In genomic region chr1:87684786-87685185, GRCh38 we compare ENCODE assay signal across 9 cellular contexts.
A peak's percentile ranks its signal among the peaks of the same experiment; 100 is the strongest.
DNase-seq lines count a peak whose midpoint lies in the region; ATAC-seq and TF ChIP-seq lines count a peak whose summit lies in the region.
"Had no signal": no experiment of that assay in that cellular context is flagged by ENCODE, and none has a peak within 500 bp of the region (broad histone marks: within the 10 kb centered on the region; RNA-seq: fewer than 3 reads in every experiment).

No MANE protein-coding gene starts in this region.

- peak overlapping the region; percentile 48 for H3K4me3 Mint-ChIP-seq in WTC11

- H4K91ac ChIP-seq in IMR-90 (ENCODE audit: insufficient read depth, low read depth, low read length) = 0 out of 2 replicates have a peak overlapping the region, but pooled peaks have one; percentile 92

- H3K36me3 Mint-ChIP-seq in WTC11 = peaks cover 3% of the 10 kb centered on the region; the same call in 1 of the 2 replicates

- H3K4me1 Mint-ChIP-seq in WTC11 = peaks cover 49% of the 10 kb centered on the region

- H3K27ac ChIP-seq in IMR-90 (ENCODE audit: insufficient read depth, low read length) (peak overlapping the region; percentile 39; the same call in 1 of the 2 replicates), stomach (peak overlapping the region; percentile 65 to 83 (median 79)), Karpas-422 (ENCODE audit: low read length) (no peak overlapping the region)

- H3K4me3 ChIP-seq in IMR-90 (ENCODE audit: insufficient read depth, low read depth, low read length) (peak overlapping the region; percentile 89; the same call in 1 of the 2 replicates), stomach (peak overlapping the region; percentile 39 to 49 (median 47)), Karpas-422 (ENCODE audit: low read length) (no peak overlapping the region)

- peak overlapping the region; percentile 95 for H2BK120ac ChIP-seq in IMR-90 (ENCODE audit: low read depth, low read length)

- H2AFZ ChIP-seq in IMR-90 (replicated peaks; ENCODE audit: low read length, poor library complexity) = peak overlapping the region; percentile 60
- no peak overlapping the region for H2AFZ ChIP-seq in Karpas-422 (ENCODE audit: low read length)

- H3K9ac ChIP-seq in IMR-90 (ENCODE audit: low read depth, low read length) (peak overlapping the region; percentile 97; the same call in 1 of the 2 replicates), Karpas-422 (ENCODE audit: low read length) (no peak overlapping the region)

- H3K36me3 ChIP-seq in IMR-90 (ENCODE audit: control insufficient read depth, insufficient read depth, low read length) = no peaks in the 10 kb centered on the region
- no peaks in the 10 kb centered on the region for H3K36me3 ChIP-seq in stomach
- H3K36me3 ChIP-seq in Karpas-422 (ENCODE audit: insufficient read depth, low read length) = no peaks in the 10 kb centered on the region

- H3K14ac ChIP-seq in IMR-90 (replicated peaks; ENCODE audit: low read depth, low read length) = peak overlapping the region; percentile 89

- no peak overlapping the region for H2AK5ac ChIP-seq in IMR-90 (ENCODE audit: low read depth, low read length)

- peaks cover 44% of the 10 kb centered on the region for H3K27me3 Mint-ChIP-seq in WTC11 (ENCODE audit: low read depth)

- H3K23ac ChIP-seq in IMR-90 (ENCODE audit: low read depth, low read length) = peak overlapping the region; percentile 93; the same call in 1 of the 2 replicates

- peak overlapping the region; percentile 97 for H3K4me2 ChIP-seq in IMR-90 (ENCODE audit: low read depth, low read length)
- H3K4me2 ChIP-seq in Karpas-422 (ENCODE audit: low read depth, low read length, poor library complexity, severe bottlenecking) = no peak overlapping the region

- H3K9me1 ChIP-seq in IMR-90 (ENCODE audit: insufficient read depth, low read length) = no peaks in the 10 kb centered on the region; the same call in 1 of the 2 replicates

- H2BK5ac ChIP-seq in IMR-90 (ENCODE audit: low read depth, low read length, poor library complexity, severe bottlenecking) = peak overlapping the region; percentile 81

- H4K5ac ChIP-seq in IMR-90 (ENCODE audit: low read depth, low read length) = peak overlapping the region; percentile 99; the same call in 1 of the 2 replicates

- H4K20me1 ChIP-seq in IMR-90 (ENCODE audit: insufficient read depth, low read length) (no peaks in the 10 kb centered on the region), Karpas-422 (ENCODE audit: insufficient read depth, low read depth, low read length) (no peaks in the 10 kb centered on the region)

- no peak for TF ChIP-seq EP300 in stomach (IDR thresholded peaks at IDR 0.05)

- no peak; the same call in 1 of the 2 replicates for TF ChIP-seq RAD21 in IMR-90 (IDR thresholded peaks at IDR 0.05; ENCODE audit: low read length)

- H3K9me3 Mint-ChIP-seq in WTC11 = peaks cover 8% of the 10 kb centered on the region

- POLR2A ChIA-PET in IMR-90 (lab: Charles Lee; ENCODE audit: unreplicated experiment) (interaction anchor here (0.8 kb wide), 1 partner anchor 354 kb away, joined by 3 read pairs; no protein-coding TSS in a partner anchor), WTC11 (lab: Charles Lee) (no interaction called here)

- TF ChIP-seq POLR2A in IMR-90 (IDR thresholded peaks at IDR 0.05; ENCODE audit: low read depth, low read length) (no peak), stomach (IDR thresholded peaks at IDR 0.05) (no peak)

- dilution Hi-C loops in IMR-90 (cut with HindIII; ENCODE audit: low sequenced_read_pairs, unreplicated experiment) = no loop called here

- peaks cover 10% of the 10 kb centered on the region for H3K4me1 ChIP-seq in IMR-90 (ENCODE audit: control insufficient read depth, insufficient read depth, low read length)
- peaks cover 6 to 57% (median 28%) of the 10 kb centered on the region in 4 donors for H3K4me1 ChIP-seq in stomach
- H3K4me1 ChIP-seq in Karpas-422 (ENCODE audit: low read length) = no peaks in the 10 kb centered on the region

- H3K4ac ChIP-seq in IMR-90 (ENCODE audit: low read depth, low read length) = peak overlapping the region; percentile 89; the same call in 1 of the 2 replicates

- intact Hi-C loops in IMR-90 (cut with micrococcal nuclease) = loop anchor here (2.0 to 5.0 kb wide), 2 partner anchors 268 to 354 kb away; no protein-coding TSS in a partner anchor
- intact Hi-C loops in stomach (cut with DNase I; ENCODE audit: low total_unique reads) = no loop called here

- H3K79me1 ChIP-seq in IMR-90 (ENCODE audit: low read depth in 1 of 2, low read length in 2 of 2) = no peaks in the 10 kb centered on the region

- H4K8ac ChIP-seq in IMR-90 (ENCODE audit: low read depth in 2 of 2, low read length in 2 of 2) = peak overlapping the region; percentile 79 to 92; a peak in 3 of 4 replicates

- peak overlapping the region; percentile 12; the same call in 1 of the 2 replicates for H2BK20ac ChIP-seq in IMR-90 (ENCODE audit: low read depth, low read length)

- H3K27me3 ChIP-seq in IMR-90 (ENCODE audit: control insufficient read depth, insufficient read depth, low read length) (no peaks in the 10 kb centered on the region), stomach (no peaks in the 10 kb centered on the region), Karpas-422 (ENCODE audit: low read length) (no peaks in the 10 kb centered on the region)

- H2AK9ac ChIP-seq in IMR-90 (replicated peaks; ENCODE audit: low read depth, low read length, poor library complexity) = no peak overlapping the region

- H3K18ac ChIP-seq in IMR-90 (ENCODE audit: low read depth, low read length) = peak overlapping the region; percentile 99

- WGBS in IMR-90 (ENCODE audit: extremely low coverage in 2 of 2, insufficient read length in 1 of 2), 2 experiments = no CpG with 5 or more reads among the region's 6 CpGs
- 8 to 30% (median 18%) methylated on average over 6 of the region's 6 CpGs for WGBS in stomach, 5 donors

- CTCF ChIA-PET in IMR-90 (lab: Yijun Ruan, JAX) (interaction anchor here (1.6 kb wide), 1 partner anchor 269 kb away, joined by 4 read pairs; no protein-coding TSS in a partner anchor), WTC11 (lab: Charles Lee) (interaction anchor here (0.9 to 1.4 kb wide), 2 partner anchors 270 to 377 kb away, joined by 3 to 5 read pairs; no protein-coding TSS in a partner anchor)

- no peaks in the 10 kb centered on the region for H3K79me2 ChIP-seq in Karpas-422 (ENCODE audit: low read length)

- no peaks in the 10 kb centered on the region for H3K9me2 ChIP-seq in Karpas-422 (replicated peaks; ENCODE audit: insufficient read depth, low read length)

- peak overlapping the region; percentile 76; the same call in 1 of the 2 replicates for H3K56ac ChIP-seq in IMR-90 (ENCODE audit: extremely low read depth, insufficient read depth, low read length)

- no peak for TF ChIP-seq CTCF in IMR-90 (conservative IDR thresholded peaks at IDR 0.05; ENCODE audit: low read depth, low read length)
- no peak for TF ChIP-seq CTCF in WTC11 (IDR thresholded peaks at IDR 0.05)
- TF ChIP-seq CTCF in stomach (IDR thresholded peaks at IDR 0.05) = no peak

- no peaks in the 10 kb centered on the region for H3K9me3 ChIP-seq in IMR-90 (ENCODE audit: control insufficient read depth, insufficient read depth, low read length)
- no peaks in the 10 kb centered on the region for H3K9me3 ChIP-seq in stomach
- no peaks in the 10 kb centered on the region for H3K9me3 ChIP-seq in Karpas-422 (ENCODE audit: low read length)

- no TSS peak for BruUV-seq in IMR-90 (replicated peaks; lab: Mats Ljungman, UMichigan)

- peak; percentile 72 for ATAC-seq in IMR-90 (ENCODE audit: low read depth)
- ATAC-seq in WTC11 = peak; percentile 13; the same call in 1 of the 2 replicates
- ATAC-seq: HCT116 had no signal

- DNase-seq in IMR-90 = peak; percentile 72
- no peak for DNase-seq in WTC11 (ENCODE audit: low spot score)
- peak; percentile 23 for DNase-seq in iPS-NIHi11 (ENCODE audit: low spot score)
- no peak for DNase-seq in stomach
- DNase-seq in D341Med (ENCODE audit: low spot score) = no peak
- no peak for DNase-seq in Karpas-422
- no peak for DNase-seq in putamen (ENCODE audit: low spot score)
- DNase-seq in MV-4-11 (lab: John Stamatoyannopoulos, UW) = no peak

- in situ Hi-C loops in IMR-90 (cut with MboI; ENCODE audit: low sequenced_read_pairs) = loop anchor here (10.0 kb wide), 1 partner anchor 260 kb away; no protein-coding TSS in a partner anchor

- no peak overlapping the region for H2BK15ac ChIP-seq in IMR-90 (ENCODE audit: low read depth, low read length)

- H3K27ac Mint-ChIP-seq in WTC11 = no peak overlapping the region

TF ChIP-seq in IMR-90, 13 proteins besides CTCF, POLR2A, EP300 and RAD21:
- TF ChIP-seq FOS (IDR thresholded peaks at IDR 0.05; ENCODE audit: low read depth, low read length) (peak; percentile 15; the same call in 1 of the 2 replicates), MAZ (IDR thresholded peaks at IDR 0.05; ENCODE audit: borderline replicate concordance, low read depth, low read length) (0 out of 2 replicates have a peak, but pooled peaks have one; percentile 4), BHLHE40 (IDR thresholded peaks at IDR 0.05; ENCODE audit: low read depth, low read length) (peak; percentile 49), SMC3 (IDR thresholded peaks at IDR 0.05; ENCODE audit: low read depth, low read length) (no peak)

TF ChIP-seq in WTC11, 78 proteins besides CTCF, POLR2A, EP300 and RAD21 (continues in another document):
- no peak for TF ChIP-seq ERG (CRISPR knock-in tag; IDR thresholded peaks at IDR 0.05)

Comparison
In these comparisons a context has a peak if more than half of its experiments do, and no peak if none do; other contexts are left out.
1. DNase-seq: peak in IMR-90 (single experiment) and iPS-NIHi11 (single experiment); none in WTC11 (single experiment), stomach (single experiment), D341Med (single experiment), Karpas-422 (single experiment), putamen (single experiment) and MV-4-11 (single experiment).